Comparison of ENCODE assay signal across 31 cellular contexts in genomic region chr6:22526753-22527152, GRCh38. TPM values are rescaled to one million over a fixed set of nuclear protein-coding genes. Genes with fewer than 3 reads are reported as not detected.
"Had no signal": no experiment of that assay in that cellular context is flagged by ENCODE, and none has a peak within 500 bp of the region (broad histone marks: within the 10 kb centered on the region; RNA-seq: fewer than 3 reads in every experiment).

No MANE protein-coding gene starts in this region.

- H3K27ac Mint-ChIP-seq: activated naive CD4-positive, alpha-beta T cell treated with anti-CD3 and anti-CD28 coated beads for 36 hours; activated naive CD8-positive, alpha-beta T cell treated with anti-CD3 and anti-CD28 coated beads for 36 hours; activated T-helper 1 cell treated with anti-CD3 and anti-CD28 coated beads, Interleukin-12 subunit alpha, Interleukin-12 subunit beta, Interleukin-2, Interleukin-4 antibody, amounts not matched to agents 30 ng/mL and 10 ng/mL and 1 ng/mL, durations not matched to agents 14 hours and 24 hours and 36 hours; stimulated activated naive B cell treated with anti-CD40 and anti-IgM and Interleukin-4, amounts not matched to agents 10 μg/mL and 1 μg/mL and 100 μg/mL, for 72 hours; T-helper 1 cell treated with Interleukin-12 subunit alpha and Interleukin-12 subunit beta and Interleukin-4 antibody, amounts not matched to agents 30 μg/mL and 1 μg/mL, for 36 hours had no signal

- H3K4me1 Mint-ChIP-seq: activated naive CD8-positive, alpha-beta T cell treated with anti-CD3 and anti-CD28 coated beads for 36 hours; stimulated activated naive B cell treated with anti-CD40 and anti-IgM and Interleukin-4, amounts not matched to agents 10 μg/mL and 1 μg/mL and 100 μg/mL, for 72 hours had no signal

- H3K4me3 Mint-ChIP-seq: activated naive CD4-positive, alpha-beta T cell treated with anti-CD3 and anti-CD28 coated beads for 36 hours; activated naive CD8-positive, alpha-beta T cell treated with anti-CD3 and anti-CD28 coated beads for 36 hours; activated T-helper 1 cell treated with anti-CD3 and anti-CD28 coated beads, Interleukin-12 subunit alpha, Interleukin-12 subunit beta, Interleukin-2, Interleukin-4 antibody, amounts not matched to agents 30 ng/mL and 10 ng/mL and 1 ng/mL, durations not matched to agents 14 hours and 24 hours and 36 hours; stimulated activated naive B cell treated with anti-CD40 and anti-IgM and Interleukin-4, amounts not matched to agents 10 μg/mL and 1 μg/mL and 100 μg/mL, for 72 hours; T-helper 1 cell treated with Interleukin-12 subunit alpha and Interleukin-12 subunit beta and Interleukin-4 antibody, amounts not matched to agents 30 μg/mL and 1 μg/mL, for 36 hours had no signal

- H3K4me3 ChIP-seq: breast epithelium, colonic mucosa, esophagus squamous epithelium, gastrocnemius medialis, psoas muscle, sigmoid colon, stomach, thyroid gland, upper lobe of left lung, vagina had no signal

- DNase-seq: activated CD4-positive, alpha-beta T cell treated with anti-CD3 and anti-CD28 coated beads for 4 hours; activated CD4-positive, alpha-beta T cell treated with anti-CD3 and anti-CD28 coated beads, Interleukin-2, amount 50 U/mL, for 4 hours; activated effector memory CD4-positive, alpha-beta T cell treated with anti-CD3 and anti-CD28 coated beads, Interleukin-2, amount 50 U/mL, for 16 hours; activated naive CD4-positive, alpha-beta T cell treated with anti-CD3 and anti-CD28 coated beads for 36 hours; activated naive CD8-positive, alpha-beta T cell treated with anti-CD3 and anti-CD28 coated beads for 36 hours; amniotic stem cell; central memory CD4-positive, alpha-beta T cell; colonic mucosa; effector CD8-positive, alpha-beta T cell; esophagus squamous epithelium; gastrocnemius medialis; glutamatergic neuron; left cardiac atrium; left ventricle myocardium superior; psoas muscle; sigmoid colon; stimulated activated CD4-positive, alpha-beta T cell treated with anti-CD3 and anti-CD28 coated beads, Interleukin-15, amount 100 ng/mL, for 24 hours; stimulated activated CD4-positive, alpha-beta T cell treated with anti-CD3 and anti-CD28 coated beads, Interleukin-2, amount 100 ng/mL, for 24 hours; stimulated activated naive B cell treated with anti-CD40 and anti-IgM and Interleukin-4, amounts not matched to agents 10 μg/mL and 1 μg/mL and 100 μg/mL, for 72 hours; stomach; T-helper 9 cell; thyroid gland; upper lobe of left lung had no signal

- H3K27me3 Mint-ChIP-seq: activated naive CD8-positive, alpha-beta T cell treated with anti-CD3 and anti-CD28 coated beads for 36 hours; stimulated activated naive B cell treated with anti-CD40 and anti-IgM and Interleukin-4, amounts not matched to agents 10 μg/mL and 1 μg/mL and 100 μg/mL, for 72 hours had no signal

- H3K36me3 Mint-ChIP-seq: activated naive CD8-positive, alpha-beta T cell treated with anti-CD3 and anti-CD28 coated beads for 36 hours; stimulated activated naive B cell treated with anti-CD40 and anti-IgM and Interleukin-4, amounts not matched to agents 10 μg/mL and 1 μg/mL and 100 μg/mL, for 72 hours had no signal

- H3K9me3 Mint-ChIP-seq: activated naive CD4-positive, alpha-beta T cell treated with anti-CD3 and anti-CD28 coated beads for 36 hours; activated naive CD8-positive, alpha-beta T cell treated with anti-CD3 and anti-CD28 coated beads for 36 hours had no signal

RNA-seq across cellular contexts. Expression of gene HDGFL1, which starts 42.6 kb away (rescaled TPM):
- total RNA-seq: activated naive CD4-positive, alpha-beta T cell treated with anti-CD3 and anti-CD28 coated beads for 36 hours; activated naive CD8-positive, alpha-beta T cell treated with anti-CD3 and anti-CD28 coated beads for 36 hours; activated T-helper 1 cell treated with anti-CD3 and anti-CD28 coated beads, Interleukin-12 subunit alpha, Interleukin-12 subunit beta, Interleukin-2, Interleukin-4 antibody, amounts not matched to agents 30 ng/mL and 10 ng/mL and 1 ng/mL, durations not matched to agents 14 hours and 24 hours and 36 hours; breast epithelium; colonic mucosa; dermis microvascular lymphatic vessel endothelial cell; esophagus squamous epithelium; gastrocnemius medialis; left cardiac atrium; left ventricle myocardium superior; lung microvascular endothelial cell; mesenteric fat pad; mucosa of gallbladder; psoas muscle; sigmoid colon; stomach; upper lobe of left lung; vagina had no signal
